5 cellular contexts compared by ENCODE assay signal in genomic region chr13:51282923-51283322, GRCh38. TPM values are rescaled to one million over a fixed set of nuclear protein-coding genes. Genes with fewer than 3 reads are reported as not detected.
"Had no signal": no experiment of that assay in that cellular context is flagged by ENCODE, and none has a peak within 500 bp of the region (broad histone marks: within the 10 kb centered on the region; RNA-seq: fewer than 3 reads in every experiment).

No MANE protein-coding gene starts in this region.

RNA-seq across cellular contexts. Expression of gene SERPINE3, which starts 56.6 kb away (rescaled TPM):
- total RNA-seq: H4, HepG2, HFFc6, HT1080 had no signal
- polyA plus RNA-seq: HepG2, IgD-negative memory B cell had no signal
